17 cellular contexts compared by ENCODE assay signal in genomic region chr9:97553141-97553540, GRCh38. TPM values are rescaled to one million over a fixed set of nuclear protein-coding genes. Genes with fewer than 3 reads are reported as not detected.
DNase-seq lines count a peak whose midpoint lies in the region; TF ChIP-seq lines count a peak whose summit lies in the region.
"Had no signal": no experiment of that assay in that cellular context is flagged by ENCODE, and none has a peak within 500 bp of the region (broad histone marks: within the 10 kb centered on the region; RNA-seq: fewer than 3 reads in every experiment).

No MANE protein-coding gene starts in this region.

- H3K27ac ChIP-seq in left ventricle myocardium inferior (replicated peaks) (peak overlapping the region; percentile 95), tibial artery (peak overlapping the region; percentile 91 to 92)
- H3K27ac ChIP-seq: 22Rv1, A549, HL-60 had no signal

- in situ Hi-C loops in GM13977 (cut with MboI; ENCODE audit: low pct_unique_long_range_greater_than_20kb, low sequenced_read_pairs, unreplicated experiment): no loop called here

- no peak for DNase-seq in left ventricle myocardium inferior
- DNase-seq in cardiac septum (ENCODE audit: low spot score): no peak
- DNase-seq in putamen (ENCODE audit: low spot score): peak; percentile 68
- DNase-seq in tibial artery: no peak
- no peak for DNase-seq in NCI-H1694 (lab: John Stamatoyannopoulos, UW)
- no peak for DNase-seq in C1 segment of cervical spinal cord (lab: John Stamatoyannopoulos, UW)
- no peak for DNase-seq in GM13977 (ENCODE audit: low spot score)
- DNase-seq: AML-193; CD4-positive, alpha-beta memory T cell; DMS79 treated with DMSO at 0.1 percent for 48 hours; GF-D8; GOT3; H7; HFFc6 had no signal

- H3K9me3 ChIP-seq in left ventricle myocardium inferior (replicated peaks) (no peaks in the 10 kb centered on the region), tibial artery (no peaks in the 10 kb centered on the region)
- H3K9me3 ChIP-seq: A549 had no signal

- H3K4me3 ChIP-seq in left ventricle myocardium inferior (no peak overlapping the region), tibial artery (no peak overlapping the region)
- H3K4me3 ChIP-seq: A549 had no signal

- intact Hi-C loops in left ventricle myocardium inferior (cut with micrococcal nuclease) (no loop called here), cardiac septum (cut with DNase I) (no loop called here), tibial artery (cut with DNase I; ENCODE audit: low total_unique reads) (no loop called here)

- TF ChIP-seq CTCF in left ventricle myocardium inferior (IDR thresholded peaks at IDR 0.05; ENCODE audit: borderline replicate concordance): no peak
- TF ChIP-seq CTCF in tibial artery (IDR thresholded peaks at IDR 0.05): no peak
- TF ChIP-seq CTCF in GM13977 (IDR thresholded peaks at IDR 0.05; ENCODE audit: extremely low read depth, insufficient read depth, missing control alignments): no peak

- peaks cover 69% of the 10 kb centered on the region for H3K4me1 ChIP-seq in left ventricle myocardium inferior
- H3K4me1 ChIP-seq in tibial artery: peaks cover 6 to 54% (median 27%) of the 10 kb centered on the region in 4 donors
- H3K4me1 ChIP-seq: A549 had no signal

- H3K36me3 ChIP-seq in left ventricle myocardium inferior: peaks cover 33% of the 10 kb centered on the region
- H3K36me3 ChIP-seq in tibial artery: peaks cover 32 to 38% (median 34%) of the 10 kb centered on the region in 3 donors

- H3K27me3 ChIP-seq in left ventricle myocardium inferior (ENCODE audit: low read depth) (no peaks in the 10 kb centered on the region), tibial artery (no peaks in the 10 kb centered on the region)

RNA-seq across cellular contexts. Expression of gene TMOD1, which starts 51.7 kb away (rescaled TPM):
- total RNA-seq in left ventricle myocardium inferior (186 TPM), cardiac septum (151 TPM)
